20 cellular contexts compared by ENCODE assay signal in the genomic region with DNA sequence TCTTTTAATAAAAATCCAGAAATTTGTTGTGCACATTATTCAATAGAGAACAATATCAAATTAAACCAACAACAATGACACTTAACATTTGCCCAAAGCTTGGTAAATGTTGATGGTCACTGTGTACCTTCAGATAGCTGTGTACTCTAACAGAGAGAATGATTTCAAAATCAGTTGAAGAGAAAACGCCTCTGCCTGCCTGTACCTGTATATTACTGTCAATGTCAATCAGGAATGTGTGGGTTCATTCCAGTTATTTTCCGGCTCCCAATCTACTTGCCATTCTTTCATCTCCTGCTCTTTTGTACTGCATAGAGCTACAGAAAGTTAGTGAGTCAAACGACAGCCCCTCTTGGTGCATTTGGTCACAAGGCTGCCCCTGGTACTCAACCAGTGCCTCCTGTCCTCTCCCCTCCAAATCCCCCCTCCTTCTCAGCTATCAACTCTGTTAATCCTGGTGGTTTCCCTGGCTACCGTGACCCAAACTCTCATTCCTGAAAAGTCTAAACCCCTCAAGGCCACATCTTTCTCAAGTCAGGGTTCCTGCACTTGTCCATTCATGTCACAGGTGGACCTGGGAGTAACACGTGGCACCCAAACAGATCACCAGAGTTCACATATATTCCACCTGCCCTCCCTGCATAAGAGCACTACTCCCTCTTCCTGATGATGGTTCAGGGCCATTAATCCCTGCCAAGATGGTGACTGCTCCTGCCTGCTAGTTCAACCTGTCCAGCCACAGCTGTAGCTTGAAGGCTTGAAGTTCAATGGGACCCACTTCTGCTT. TPM values are rescaled to one million over a fixed set of nuclear protein-coding genes. Genes with fewer than 3 reads are reported as not detected.
DNase-seq lines count a peak whose midpoint lies in the region; ATAC-seq, FAIRE-seq and TF ChIP-seq lines count a peak whose summit lies in the region.
"Had no signal": no experiment of that assay in that cellular context is flagged by ENCODE, and none has a peak within 500 bp of the region (broad histone marks: within the 10 kb centered on the region; RNA-seq: fewer than 3 reads in every experiment).

No MANE protein-coding gene starts in this region.

- ATAC-seq in CD4-positive, alpha-beta T cell (ENCODE audit: poor library complexity) = no peak
- no peak for ATAC-seq in stimulated activated effector memory CD8-positive, alpha-beta T cell treated with anti-CD3 and anti-CD28 coated beads, Interleukin-12 subunit alpha, Interleukin-12 subunit beta, amount 100 ng/mL, for 72 hours
- ATAC-seq: K562, Right ventricle myocardium inferior had no signal

- POLR2A ChIA-PET in CD4-positive, alpha-beta T cell (lab: Charles Lee) = interaction anchor here (11.2 kb wide), 1 partner anchor 16 kb away, joined by 445 read pairs; no protein-coding TSS in a partner anchor

- no peaks in the 10 kb centered on the region for H3K27me3 ChIP-seq in CD4-positive, alpha-beta T cell (ENCODE audit: control insufficient read depth, insufficient read depth, low read length)
- no peaks in the 10 kb centered on the region for H3K27me3 ChIP-seq in astrocyte (ENCODE audit: insufficient read depth, low read length)
- no peaks in the 10 kb centered on the region for H3K27me3 ChIP-seq in keratinocyte (ENCODE audit: control insufficient read depth, extremely low read depth, insufficient read depth, low read length)
- H3K27me3 ChIP-seq in brain microvascular endothelial cell (replicated peaks) = no peaks in the 10 kb centered on the region

- H3K9me3 Mint-ChIP-seq in CD4-positive, alpha-beta T cell = no peaks in the 10 kb centered on the region
- peaks cover 10% of the 10 kb centered on the region for H3K9me3 Mint-ChIP-seq in astrocyte (ENCODE audit: unreplicated experiment)
- H3K9me3 Mint-ChIP-seq in stimulated activated effector memory CD8-positive, alpha-beta T cell treated with anti-CD3 and anti-CD28 coated beads, Interleukin-12 subunit alpha, Interleukin-12 subunit beta, amount 100 ng/mL, for 72 hours = peaks cover under 1% of the 10 kb centered on the region

- no peak overlapping the region for H3K4me3 ChIP-seq in astrocyte (ENCODE audit: insufficient read depth, low read depth, low read length)
- no peak overlapping the region for H3K4me3 ChIP-seq in keratinocyte (ENCODE audit: control insufficient read depth in 2 of 3, extremely low read depth in 1 of 3, insufficient read depth in 2 of 3, low read depth in 1 of 3, low read length in 3 of 3)
- no peak overlapping the region for H3K4me3 ChIP-seq in brain microvascular endothelial cell (ENCODE audit: low read depth, low read length)
- H3K4me3 ChIP-seq: GM23248, K562 had no signal

- no peak for FAIRE-seq in astrocyte (lab: Jason Lieb, UNC)
- no peak for FAIRE-seq in keratinocyte (lab: Jason Lieb, UNC)
- FAIRE-seq: HTR-8/SVneo had no signal

- H3K4me3 Mint-ChIP-seq in CD4-positive, alpha-beta T cell = peak overlapping the region; percentile 14
- no peak overlapping the region for H3K4me3 Mint-ChIP-seq in astrocyte (ENCODE audit: unreplicated experiment)
- no peak overlapping the region for H3K4me3 Mint-ChIP-seq in stimulated activated effector memory CD8-positive, alpha-beta T cell treated with anti-CD3 and anti-CD28 coated beads, Interleukin-12 subunit alpha, Interleukin-12 subunit beta, amount 100 ng/mL, for 72 hours

- H3K27ac ChIP-seq in CD4-positive, alpha-beta T cell (ENCODE audit: low read depth, low read length) = no peak overlapping the region
- H3K27ac ChIP-seq in astrocyte (ENCODE audit: low read depth, low read length) (no peak overlapping the region), keratinocyte (ENCODE audit: control insufficient read depth, insufficient read depth, low read length) (no peak overlapping the region), brain microvascular endothelial cell (no peak overlapping the region)
- H3K27ac ChIP-seq: GM23248 had no signal

- H2AFZ ChIP-seq in astrocyte (ENCODE audit: low read depth, low read length) (no peak overlapping the region), keratinocyte (ENCODE audit: control insufficient read depth, low read length) (no peak overlapping the region)
- H2AFZ ChIP-seq: GM23248 had no signal

- H3K9me1 ChIP-seq in keratinocyte (ENCODE audit: control insufficient read depth, extremely low read depth, insufficient read depth, low read length) = no peaks in the 10 kb centered on the region

- H3K4me1 ChIP-seq in astrocyte (ENCODE audit: insufficient read depth, low read length) (peaks cover 9% of the 10 kb centered on the region), keratinocyte (ENCODE audit: control insufficient read depth, extremely low read depth, insufficient read depth, low read length) (peaks cover 14% of the 10 kb centered on the region)

- H3K27me3 Mint-ChIP-seq in CD4-positive, alpha-beta T cell = no peaks in the 10 kb centered on the region
- peaks cover 8% of the 10 kb centered on the region for H3K27me3 Mint-ChIP-seq in astrocyte (ENCODE audit: low read depth, unreplicated experiment)

- H3K79me2 ChIP-seq in astrocyte (ENCODE audit: insufficient read depth, low read length) (no peaks in the 10 kb centered on the region), keratinocyte (ENCODE audit: control insufficient read depth, insufficient read depth, low read length) (no peaks in the 10 kb centered on the region)

- H3K36me3 ChIP-seq in astrocyte (ENCODE audit: insufficient read depth, low read length) (no peaks in the 10 kb centered on the region), keratinocyte (ENCODE audit: control insufficient read depth in 2 of 2, extremely low read depth in 1 of 2, insufficient read depth in 2 of 2, low read length in 2 of 2) (no peaks in the 10 kb centered on the region), brain microvascular endothelial cell (replicated peaks) (no peaks in the 10 kb centered on the region)

- H3K27ac Mint-ChIP-seq in CD4-positive, alpha-beta T cell = no peak overlapping the region
- peak overlapping the region; percentile 23 for H3K27ac Mint-ChIP-seq in astrocyte (ENCODE audit: unreplicated experiment)
- peak overlapping the region; percentile 69 for H3K27ac Mint-ChIP-seq in stimulated activated effector memory CD8-positive, alpha-beta T cell treated with anti-CD3 and anti-CD28 coated beads, Interleukin-12 subunit alpha, Interleukin-12 subunit beta, amount 100 ng/mL, for 72 hours

- H3K4me1 Mint-ChIP-seq in CD4-positive, alpha-beta T cell (ENCODE audit: low read depth) = peaks cover 31% of the 10 kb centered on the region
- H3K4me1 Mint-ChIP-seq in astrocyte (ENCODE audit: low read depth, unreplicated experiment) = peaks cover 4% of the 10 kb centered on the region
- H3K4me1 Mint-ChIP-seq in stimulated activated effector memory CD8-positive, alpha-beta T cell treated with anti-CD3 and anti-CD28 coated beads, Interleukin-12 subunit alpha, Interleukin-12 subunit beta, amount 100 ng/mL, for 72 hours = peaks cover 36% of the 10 kb centered on the region

- no peak overlapping the region for H3K4me2 ChIP-seq in astrocyte (ENCODE audit: low read length)
- H3K4me2 ChIP-seq in keratinocyte (ENCODE audit: control insufficient read depth, extremely low read depth, insufficient read depth, low read depth, low read length) = peak overlapping the region; percentile 34

- in situ Hi-C loops in brain microvascular endothelial cell (cut with HindIII; ENCODE audit: low pct_ligation_motif_present, low sequenced_read_pairs) = no loop called here

- peaks cover 5% of the 10 kb centered on the region for H3K9me3 ChIP-seq in CD4-positive, alpha-beta T cell (ENCODE audit: control insufficient read depth, low read length)
- peaks cover 6% of the 10 kb centered on the region for H3K9me3 ChIP-seq in astrocyte (ENCODE audit: insufficient read depth, low read depth, low read length)
- peaks cover 5% of the 10 kb centered on the region for H3K9me3 ChIP-seq in keratinocyte (ENCODE audit: control insufficient read depth, low read depth, low read length)

- CTCF ChIA-PET in CD4-positive, alpha-beta T cell (lab: Charles Lee) = interaction anchor here (1.6 to 4.8 kb wide), 2 partner anchors 9 to 98 kb away, joined by 5 to 47 read pairs; a partner anchor contains a TSS

- intact Hi-C loops in CD4-positive, alpha-beta T cell (cut with DNase I, micrococcal nuclease) = loop anchor here (5.0 kb wide), 3 partner anchors 258 to 548 kb away; a partner anchor contains a TSS

- no peak for DNase-seq in CD4-positive, alpha-beta T cell
- no peak for DNase-seq in astrocyte (ENCODE audit: low read depth)
- no peak for DNase-seq in keratinocyte (ENCODE audit: low read depth, low spot score)
- DNase-seq in stimulated activated effector memory CD8-positive, alpha-beta T cell treated with anti-CD3 and anti-CD28 coated beads, Interleukin-12 subunit alpha, Interleukin-12 subunit beta, amount 100 ng/mL, for 72 hours (ENCODE audit: low spot score in 2 of 2) = no peak
- no peak for DNase-seq in nucleus accumbens (lab: John Stamatoyannopoulos, UW)
- no peak for DNase-seq in NCI-H2081 (lab: John Stamatoyannopoulos, UW)
- DNase-seq in brain microvascular endothelial cell = no peak
- DNase-seq: AML-193; CD4-positive, CD25-positive, alpha-beta regulatory T cell; DND-41; GDM1; GM23248; NCI-H1048; NCI-H146; NCI-H2107; NCI-H226; NCI-H526 treated with DMSO at 0.1 percent for 48 hours had no signal

- TF ChIP-seq CTCF in CD4-positive, alpha-beta T cell (IDR thresholded peaks at IDR 0.05) = no peak
- TF ChIP-seq CTCF in astrocyte (IDR thresholded peaks at IDR 0.05; ENCODE audit: insufficient read depth, low read depth, low read length) (no peak), keratinocyte (optimal IDR thresholded peaks at IDR 0.05 in 1 of 3, IDR thresholded peaks at IDR 0.05 in 1 of 3, conservative IDR thresholded peaks at IDR 0.05 in 1 of 3; ENCODE audit: extremely low read depth in 1 of 3, insufficient read depth in 2 of 3, low read length in 3 of 3) (no peak), brain microvascular endothelial cell (IDR thresholded peaks at IDR 0.05; ENCODE audit: low read depth, low read length, missing control alignments) (no peak)

- dilution Hi-C loops in keratinocyte (cut with MboI; ENCODE audit: extremely low pct_ligation_motif_present, low sequenced_read_pairs) = no loop called here

- peaks cover 10% of the 10 kb centered on the region for H3K36me3 Mint-ChIP-seq in CD4-positive, alpha-beta T cell (ENCODE audit: low read depth)
- peaks cover 4% of the 10 kb centered on the region for H3K36me3 Mint-ChIP-seq in astrocyte (ENCODE audit: low read depth, unreplicated experiment)
- H3K36me3 Mint-ChIP-seq in stimulated activated effector memory CD8-positive, alpha-beta T cell treated with anti-CD3 and anti-CD28 coated beads, Interleukin-12 subunit alpha, Interleukin-12 subunit beta, amount 100 ng/mL, for 72 hours = peaks cover 13% of the 10 kb centered on the region
- H3K36me3 Mint-ChIP-seq: CD4-positive, CD25-positive, alpha-beta regulatory T cell had no signal

- H3K9ac ChIP-seq in astrocyte (ENCODE audit: low read length) = no peak overlapping the region
- no peak overlapping the region for H3K9ac ChIP-seq in keratinocyte (ENCODE audit: control insufficient read depth, extremely low read depth, insufficient read depth, low read length)
- H3K9ac ChIP-seq: GM23248 had no signal

- no peaks in the 10 kb centered on the region for H4K20me1 ChIP-seq in astrocyte (ENCODE audit: insufficient read depth, low read length)
- no peaks in the 10 kb centered on the region for H4K20me1 ChIP-seq in keratinocyte (ENCODE audit: control insufficient read depth, extremely low read depth, insufficient read depth, low read length)

RNA-seq across cellular contexts. Expression of a gene that starts 13.6 kb away (rescaled TPM):
- total RNA-seq in CD4-positive, alpha-beta T cell = 1 to 10 TPM; 2.4 to 2.9 TPM
- total RNA-seq in astrocyte = 19.7 and 26.3 TPM in 2 replicates
- 36.5 to 49.1 TPM (median 43.1 TPM) in 3 replicates for polyA plus RNA-seq in keratinocyte
- 9.5 TPM for polyA plus RNA-seq in keratinocyte (2011; ENCODE audit: low read depth)
- 28.9 and 46.0 TPM in 2 replicates for polyA plus RNA-seq in keratinocyte (2011; cell fraction: cytosol; rRNA removed)
- 61.6 and 68.3 TPM in 2 replicates for polyA plus RNA-seq in keratinocyte (2011; cell fraction: nucleus; rRNA removed)
- 40.7 and 45.9 TPM in 2 replicates for polyA plus RNA-seq in keratinocyte (2012; ENCODE audit: low replicate concordance)
- polyA minus RNA-seq in keratinocyte = 21.7 to 43.7 TPM (median 36.6 TPM) in 3 replicates
- 32.8 TPM for polyA minus RNA-seq in keratinocyte (2011; cell fraction: cytosol; rRNA and poly(A)+ RNA removed)
- 26.6 and 27.1 TPM in 2 replicates for polyA minus RNA-seq in keratinocyte (2011; cell fraction: nucleus; rRNA and poly(A)+ RNA removed)
